Comparison of ENCODE assay signal across 9 cellular contexts in genomic region chr11:34614334-34615113, GRCh38. TPM values are rescaled to one million over a fixed set of nuclear protein-coding genes. Genes with fewer than 3 reads are reported as not detected.
DNase-seq lines count a peak whose midpoint lies in the region; ATAC-seq, FAIRE-seq and TF ChIP-seq lines count a peak whose summit lies in the region.
"Had no signal": no experiment of that assay in that cellular context is flagged by ENCODE, and none has a peak within 500 bp of the region (broad histone marks: within the 10 kb centered on the region; RNA-seq: fewer than 3 reads in every experiment).

No MANE protein-coding gene starts in this region.

- TF ChIP-seq POLR2A in heart left ventricle (IDR thresholded peaks at IDR 0.05) = no peak
- TF ChIP-seq POLR2A in testis (IDR thresholded peaks at IDR 0.05) = no peak

- H3K4me1 ChIP-seq in heart left ventricle (peaks cover 0 to 37% (median 16%) of the 10 kb centered on the region in 12 donors), testis (peaks cover 9% of the 10 kb centered on the region)

- TF ChIP-seq CTCF in heart left ventricle (IDR thresholded peaks at IDR 0.05) (no peak), testis (IDR thresholded peaks at IDR 0.05) (no peak)

- H3K36me3 ChIP-seq in heart left ventricle = no peaks in the 10 kb centered on the region
- no peaks in the 10 kb centered on the region for H3K36me3 ChIP-seq in testis (ENCODE audit: low read depth, missing control alignments)

- H3K27ac ChIP-seq in heart left ventricle = peak overlapping the region in 11 of 12 donors; percentile 14 to 76 (median 50)
- H3K27ac ChIP-seq in testis = no peak overlapping the region

- intact Hi-C loops in heart left ventricle (cut with DNase I) (no loop called here), testis (cut with DNase I; ENCODE audit: low total_unique reads) (no loop called here)

- peak; percentile 50 for ATAC-seq in GM21447 (IDR thresholded peaks at IDR 0.05; ENCODE audit: unreplicated experiment)
- peak; percentile 35 to 67 (median 60) for ATAC-seq in heart left ventricle

- 57 to 70% (median 63%) methylated on average over 6 of the region's 6 CpGs for WGBS in heart left ventricle, 4 donors
- WGBS in testis, 2 donors = 74 to 79% methylated on average over 6 of the region's 6 CpGs

- H3K9me3 ChIP-seq in heart left ventricle (no peaks in the 10 kb centered on the region), testis (no peaks in the 10 kb centered on the region)

- POLR2A ChIA-PET in HEK293T (lab: Yijun Ruan, JAX) = no interaction called here

- H3K4me3 ChIP-seq in heart left ventricle = no peak overlapping the region
- H3K4me3 ChIP-seq in testis = no peak overlapping the region

- FAIRE-seq in frontal cortex (lab: Jason Lieb, UNC) = no peak

- CTCF ChIA-PET in HEK293T (lab: Yijun Ruan, JAX) = interaction anchor here (0.6 kb wide), 1 partner anchor 44 kb away, joined by 3 read pairs; no protein-coding TSS in a partner anchor

- peak; percentile 34 for DNase-seq in Ammon's horn (ENCODE audit: low spot score)
- DNase-seq in MV-4-11 (lab: John Stamatoyannopoulos, UW) = peak; percentile 88
- no peak for DNase-seq in heart left ventricle
- DNase-seq in DMS53 (lab: John Stamatoyannopoulos, UW) = no peak
- no peak for DNase-seq in HEK293T (ENCODE audit: extremely low spot score)
- no peak for DNase-seq in frontal cortex (ENCODE audit: low spot score in 2 of 2)
- no peak for DNase-seq in testis

- H3K27me3 ChIP-seq in heart left ventricle (no peaks in the 10 kb centered on the region), testis (no peaks in the 10 kb centered on the region)

TF ChIP-seq in HEK293T, 16 proteins besides CTCF, POLR2A, EP300 and RAD21:
- no peak for TF ChIP-seq L3MBTL2 (conservative IDR thresholded peaks at IDR 0.05)
- TF ChIP-seq FOXA1 (IDR thresholded peaks at IDR 0.05) = no peak
- TF ChIP-seq CTBP1 (IDR thresholded peaks at IDR 0.05; ENCODE audit: borderline replicate concordance) = no peak
- TF ChIP-seq LEF1 (IDR thresholded peaks at IDR 0.05; ENCODE audit: borderline replicate concordance) = no peak
- TF ChIP-seq SP1 (IDR thresholded peaks at IDR 0.05) = no peak
- TF ChIP-seq TARDBP (IDR thresholded peaks at IDR 0.05) = no peak
- no peak for TF ChIP-seq FOXK2 (IDR thresholded peaks at IDR 0.05)
- no peak for TF ChIP-seq ELF4 (IDR thresholded peaks at IDR 0.05)
- no peak for TF ChIP-seq HDGF (IDR thresholded peaks at IDR 0.05; ENCODE audit: borderline replicate concordance)
- no peak for TF ChIP-seq SUZ12 (IDR thresholded peaks at IDR 0.05)

RNA-seq across cellular contexts. Expression of gene EHF, which starts 6.4 kb away (rescaled TPM):
- total RNA-seq in heart left ventricle (1 to 10 TPM in 2 of 9 donors, under 1 TPM in 7; 0.19 to 1.9 (median 0.71) TPM), frontal cortex (0.41 TPM), testis (1 to 10 TPM in 1 of 2 donors, under 1 TPM in 1; 0.24 to 1.1 TPM)
- polyA plus RNA-seq in heart left ventricle (under 1 TPM; 0.26 to 0.50 TPM), testis (ENCODE audit: insufficient read depth, low read depth, low replicate concordance) (3.5 TPM)
- total RNA-seq: activated CD8-positive, alpha-beta memory T cell treated with anti-CD3 and anti-CD28 coated beads for 36 hours had no signal

Comparison
In these comparisons a context has a peak if more than half of its experiments do, and no peak if none do; other contexts are left out.
1. DNase-seq: peak in Ammon's horn (single experiment) and MV-4-11 (single experiment); none in heart left ventricle (0 of 5), DMS53 (single experiment), HEK293T (single experiment), frontal cortex (0 of 2) and testis (single experiment).
2. H3K27ac ChIP-seq: peak in heart left ventricle (11 of 12); none in testis (0 of 2).